In genomic region chr2:143996974-143997373, GRCh38 we compare ENCODE assay signal across 29 cellular contexts.
"Had no signal": no experiment of that assay in that cellular context is flagged by ENCODE, and none has a peak within 500 bp of the region (broad histone marks: within the 10 kb centered on the region; RNA-seq: fewer than 3 reads in every experiment).

No MANE protein-coding gene starts in this region.

- H3K27me3 Mint-ChIP-seq: progenitor cell of endocrine pancreas; stimulated activated memory B cell treated with anti-CD40 and anti-IgM and Interleukin-4, amounts not matched to agents 10 μg/mL and 1 μg/mL and 100 μg/mL, for 72 hours; stimulated activated naive CD8-positive, alpha-beta T cell treated with anti-CD3 and anti-CD28 coated beads, Interleukin-15, Interleukin-2, amounts not matched to agents 100 ng/mL and 50 ng/mL, for 24 hours had no signal

- H3K4me1 ChIP-seq: neural progenitor cell, parathyroid adenoma, psoas muscle, right lobe of liver, sigmoid colon, stomach, thyroid gland, upper lobe of left lung, vagina had no signal

- H3K27me3 ChIP-seq: neural progenitor cell, right lobe of liver, sigmoid colon, stomach, thyroid gland, tibial nerve, upper lobe of left lung, vagina had no signal

- DNase-seq: natural killer cell; occipital lobe; ovary; posterior cingulate gyrus; psoas muscle; right cardiac atrium; right lobe of liver; sigmoid colon; small intestine; stimulated activated CD4-positive, alpha-beta T cell treated with anti-CD3 and anti-CD28 coated beads, Interleukin-12 subunit alpha, Interleukin-12 subunit beta, amount 100 ng/mL, for 4 hours; stimulated activated CD4-positive, alpha-beta T cell treated with anti-CD3 and anti-CD28 coated beads, Interleukin-1b, Interleukin-23, amount 100 ng/mL, for 48 hours; stimulated activated CD4-positive, alpha-beta T cell treated with anti-CD3 and anti-CD28 coated beads, Interleukin-4, amount 100 ng/mL, for 1 hour; stimulated activated CD4-positive, alpha-beta T cell treated with anti-CD3 and anti-CD28 coated beads, Interleukin-4, amount 100 ng/mL, for 4 hours; stimulated activated CD8-positive, alpha-beta memory T cell treated with anti-CD3 and anti-CD28 coated beads, Interleukin-4, amount 100 ng/mL, for 48 hours; stimulated activated naive CD4-positive, alpha-beta T cell treated with Interleukin-2 at 50 U/mL for 16 hours; stomach; thyroid gland; trophoblast cell; upper lobe of left lung had no signal

- H3K4me1 Mint-ChIP-seq: stimulated activated memory B cell treated with anti-CD40 and anti-IgM and Interleukin-4, amounts not matched to agents 10 μg/mL and 1 μg/mL and 100 μg/mL, for 72 hours had no signal

- ATAC-seq: natural killer cell; psoas muscle; right cardiac atrium; right lobe of liver; stimulated activated memory B cell treated with anti-CD40 and anti-IgM and Interleukin-4, amounts not matched to agents 10 μg/mL and 1 μg/mL and 100 μg/mL, for 72 hours had no signal

- H3K4me3 ChIP-seq: neural progenitor cell, ovary, psoas muscle, right lobe of liver, sigmoid colon, stomach, thoracic aorta, thyroid gland, tibial nerve, upper lobe of left lung, vagina had no signal

- H3K36me3 Mint-ChIP-seq: natural killer cell, neural progenitor cell had no signal

- H3K27ac ChIP-seq: neural progenitor cell, ovary, parathyroid adenoma, psoas muscle, right lobe of liver, sigmoid colon, stomach, thoracic aorta, thyroid gland, tibial nerve, upper lobe of left lung, vagina had no signal

- H3K27ac Mint-ChIP-seq: natural killer cell; neural progenitor cell; progenitor cell of endocrine pancreas; stimulated activated memory B cell treated with anti-CD40 and anti-IgM and Interleukin-4, amounts not matched to agents 10 μg/mL and 1 μg/mL and 100 μg/mL, for 72 hours; stimulated activated naive CD8-positive, alpha-beta T cell treated with anti-CD3 and anti-CD28 coated beads, Interleukin-15, Interleukin-2, amounts not matched to agents 100 ng/mL and 50 ng/mL, for 24 hours had no signal

- H3K36me3 ChIP-seq: neural progenitor cell, ovary, right lobe of liver, sigmoid colon, stomach, thoracic aorta, thyroid gland, tibial nerve, upper lobe of left lung, vagina had no signal

- FAIRE-seq: small intestine, urothelium cell line had no signal

- H3K9me3 ChIP-seq: ovary, psoas muscle, right lobe of liver, sigmoid colon, stomach, thoracic aorta, thyroid gland, tibial nerve, upper lobe of left lung, vagina had no signal

- H3K4me3 Mint-ChIP-seq: natural killer cell; nephron; neural progenitor cell; stimulated activated memory B cell treated with anti-CD40 and anti-IgM and Interleukin-4, amounts not matched to agents 10 μg/mL and 1 μg/mL and 100 μg/mL, for 72 hours; stimulated activated naive CD8-positive, alpha-beta T cell treated with anti-CD3 and anti-CD28 coated beads, Interleukin-15, Interleukin-2, amounts not matched to agents 100 ng/mL and 50 ng/mL, for 24 hours had no signal

- H3K9me3 Mint-ChIP-seq: natural killer cell; neural progenitor cell; stimulated activated memory B cell treated with anti-CD40 and anti-IgM and Interleukin-4, amounts not matched to agents 10 μg/mL and 1 μg/mL and 100 μg/mL, for 72 hours; stimulated activated naive CD8-positive, alpha-beta T cell treated with anti-CD3 and anti-CD28 coated beads, Interleukin-15, Interleukin-2, amounts not matched to agents 100 ng/mL and 50 ng/mL, for 24 hours had no signal
